In genomic region chr7:66631471-66631870, GRCh38 we compare ENCODE assay signal across 12 cellular contexts. TPM values are rescaled to one million over a fixed set of nuclear protein-coding genes. Genes with fewer than 3 reads are reported as not detected.
DNase-seq lines count a peak whose midpoint lies in the region; ATAC-seq and TF ChIP-seq lines count a peak whose summit lies in the region.
"Had no signal": no experiment of that assay in that cellular context is flagged by ENCODE, and none has a peak within 500 bp of the region (broad histone marks: within the 10 kb centered on the region; RNA-seq: fewer than 3 reads in every experiment).

No MANE protein-coding gene starts in this region.

- H3K27me3 ChIP-seq in colonic mucosa (no peaks in the 10 kb centered on the region), transverse colon (no peaks in the 10 kb centered on the region)

- H3K27ac ChIP-seq in colonic mucosa (peak overlapping the region; percentile 27), transverse colon (peak overlapping the region; percentile 10 to 98 (median 40))

- H3K27me3 Mint-ChIP-seq in T-helper 1 cell treated with Interleukin-12 subunit alpha and Interleukin-12 subunit beta and Interleukin-4 antibody, amounts not matched to agents 30 μg/mL and 1 μg/mL, for 36 hours (ENCODE audit: low read depth) = no peaks in the 10 kb centered on the region

- TF ChIP-seq POLR2A in transverse colon (IDR thresholded peaks at IDR 0.05) (no peak), erythroblast (IDR thresholded peaks at IDR 0.05; ENCODE audit: low read length) (no peak)

- H3K9me3 ChIP-seq in colonic mucosa (no peaks in the 10 kb centered on the region), transverse colon (no peaks in the 10 kb centered on the region)

- no peaks in the 10 kb centered on the region for H3K9me3 Mint-ChIP-seq in T-helper 1 cell treated with Interleukin-12 subunit alpha and Interleukin-12 subunit beta and Interleukin-4 antibody, amounts not matched to agents 30 μg/mL and 1 μg/mL, for 36 hours

- H3K36me3 ChIP-seq in colonic mucosa (no peaks in the 10 kb centered on the region), transverse colon (peaks cover 0 to 5% (median 0%) of the 10 kb centered on the region in 4 donors)

- H3K4me3 Mint-ChIP-seq in T-helper 1 cell treated with Interleukin-12 subunit alpha and Interleukin-12 subunit beta and Interleukin-4 antibody, amounts not matched to agents 30 μg/mL and 1 μg/mL, for 36 hours = peak overlapping the region; percentile 68

- WGBS in transverse colon (ENCODE audit: low coverage in 1 of 2), 2 donors = 65 to 76% methylated on average over 2 to 6 of the region's 6 CpGs

- intact Hi-C loops in colonic mucosa (cut with DNase I) (no loop called here), transverse colon (cut with DNase I; ENCODE audit: low total_unique reads) (no loop called here)

- H3K4me1 Mint-ChIP-seq in T-helper 1 cell treated with Interleukin-12 subunit alpha and Interleukin-12 subunit beta and Interleukin-4 antibody, amounts not matched to agents 30 μg/mL and 1 μg/mL, for 36 hours (ENCODE audit: low read depth) = peaks cover 44% of the 10 kb centered on the region

- TF ChIP-seq CTCF in colonic mucosa (IDR thresholded peaks at IDR 0.05) (no peak), transverse colon (IDR thresholded peaks at IDR 0.05) (no peak)

- H3K4me3 ChIP-seq in colonic mucosa (no peak overlapping the region), transverse colon (no peak overlapping the region)

- peaks cover 7% of the 10 kb centered on the region for H3K4me1 ChIP-seq in colonic mucosa
- H3K4me1 ChIP-seq in transverse colon = peaks cover 3 to 39% (median 11%) of the 10 kb centered on the region in 4 donors

- peak; percentile 8 for DNase-seq in stimulated activated CD4-positive, alpha-beta T cell treated with anti-CD3 and anti-CD28 coated beads, Interleukin-4, amount 100 ng/mL, for 24 hours
- DNase-seq in stimulated activated CD4-positive, alpha-beta T cell treated with anti-CD3 and anti-CD28 coated beads, Interleukin-2, amount 100 ng/mL, for 24 hours = no peak
- DNase-seq in colonic mucosa = no peak
- DNase-seq in transverse colon = no peak
- DNase-seq in erythroblast (lab: John Stamatoyannopoulos, UW) = no peak
- no peak for DNase-seq in islet precursor cell
- DNase-seq: foreskin melanocyte, left colon, NCI-H446 treated with DMSO at 0.1 percent for 48 hours, SW 1271 had no signal

- H3K36me3 Mint-ChIP-seq in T-helper 1 cell treated with Interleukin-12 subunit alpha and Interleukin-12 subunit beta and Interleukin-4 antibody, amounts not matched to agents 30 μg/mL and 1 μg/mL, for 36 hours (ENCODE audit: low read depth) = peaks cover 23% of the 10 kb centered on the region

- TF ChIP-seq EP300 in transverse colon (IDR thresholded peaks at IDR 0.05; ENCODE audit: low read depth) = no peak

- no peak overlapping the region for H3K9ac ChIP-seq in colonic mucosa (ENCODE audit: low read depth in 2 of 2, low read length in 2 of 2)

- no peak for ATAC-seq in HG03135 (IDR thresholded peaks at IDR 0.05; ENCODE audit: unreplicated experiment)
- ATAC-seq: left colon had no signal

- in situ Hi-C loops in transverse colon (cut with MboI; ENCODE audit: low pct_ligation_motif_present in 1 of 4, low pct_unique_long_range_greater_than_20kb in 1 of 4, low sequenced_read_pairs in 3 of 4) = no loop called here

- H3K27ac Mint-ChIP-seq in T-helper 1 cell treated with Interleukin-12 subunit alpha and Interleukin-12 subunit beta and Interleukin-4 antibody, amounts not matched to agents 30 μg/mL and 1 μg/mL, for 36 hours = peak overlapping the region; percentile 70

RNA-seq across cellular contexts. Expression of gene KCTD7, which starts 2.8 kb away (rescaled TPM):
- 1 to 10 TPM; 4.1 to 6.1 TPM for total RNA-seq in colonic mucosa
- 10 to 100 TPM in 3 of 4 donors, 1 to 10 TPM in 1; 5.2 to 22.8 (median 14.0) TPM for total RNA-seq in transverse colon
